In genomic region chr17:32732900-32733299, GRCh38 we compare ENCODE assay signal across 21 cellular contexts.
"Had no signal": no experiment of that assay in that cellular context is flagged by ENCODE, and none has a peak within 500 bp of the region (broad histone marks: within the 10 kb centered on the region; RNA-seq: fewer than 3 reads in every experiment).

No MANE protein-coding gene starts in this region.

- DNase-seq: activated CD4-positive, alpha-beta T cell treated with anti-CD3 and anti-CD28 coated beads for 48 hours; activated CD4-positive, alpha-beta T cell treated with anti-CD3 and anti-CD28 coated beads, Interleukin-2, amount 50 U/mL, for 4 hours; activated CD4-positive, CD25-positive, alpha-beta regulatory T cell treated with anti-CD3 and anti-CD28 coated beads, Interleukin-2, amount 50 U/mL, for 72 hours; activated CD8-positive, alpha-beta memory T cell treated with anti-CD3 and anti-CD28 coated beads, Interleukin-2, amount 50 U/mL, for 48 hours; activated CD8-positive, alpha-beta T cell treated with anti-CD3 and anti-CD28 coated beads, Interleukin-2, amount 10 ng/mL, durations not matched to agents 7 days and 5 days; activated naive CD8-positive, alpha-beta T cell treated with anti-CD3 and anti-CD28 coated beads, Interleukin-2, amount 50 U/mL, for 24 hours; activated T-cell treated with anti-CD3 and anti-CD28 coated beads, Interleukin-2, amount 50 U/mL, for 1 hour; amniotic stem cell; Karpas-422; MM.1S; NCI-H1105; NCI-H1436; NCI-H1694 treated with DMSO at 0.1 percent for 48 hours; NCI-H2081; NCI-H510A treated with DMSO at 0.1 percent for 48 hours; PC-3; SHP77; T-helper 17 cell; T-helper 9 cell had no signal

- ATAC-seq: activated CD8-positive, alpha-beta T cell treated with anti-CD3 and anti-CD28 coated beads, Interleukin-2, amount 10 ng/mL, durations not matched to agents 7 days and 5 days; activated naive CD4-positive, alpha-beta T cell treated with anti-CD3 and anti-CD28 coated beads, Interleukin-2, amount 50 U/mL, for 72 hours; activated naive CD8-positive, alpha-beta T cell treated with anti-CD3 and anti-CD28 coated beads, Interleukin-2, amount 50 U/mL, for 24 hours; PC-3; T-helper 17 cell; WTC11 had no signal
